20 cellular contexts compared by ENCODE assay signal in genomic region chr16:89420204-89420603, GRCh38.
DNase-seq lines count a peak whose midpoint lies in the region; ATAC-seq and TF ChIP-seq lines count a peak whose summit lies in the region.
"Had no signal": no experiment of that assay in that cellular context is flagged by ENCODE, and none has a peak within 500 bp of the region (broad histone marks: within the 10 kb centered on the region; RNA-seq: fewer than 3 reads in every experiment).

No MANE protein-coding gene starts in this region.

- POLR2A ChIA-PET in activated CD4-positive, alpha-beta T cell treated with anti-CD3 and anti-CD28 coated beads for 36 hours (lab: Charles Lee): interaction anchor here (0.6 to 1.3 kb wide), 2 partner anchors 66 to 180 kb away, joined by 5 to 7 read pairs; no protein-coding TSS in a partner anchor
- POLR2A ChIA-PET in HEK293 (lab: Yijun Ruan, JAX): no interaction called here

- no peaks in the 10 kb centered on the region for H3K9me3 Mint-ChIP-seq in activated CD4-positive, alpha-beta T cell treated with anti-CD3 and anti-CD28 coated beads for 36 hours (ENCODE audit: low read depth)
- no peaks in the 10 kb centered on the region for H3K9me3 Mint-ChIP-seq in brain
- H3K9me3 Mint-ChIP-seq: activated B cell treated with CpG ODN at 0.5 μM for 24 hours; dendritic cell treated with granulocyte-macrophage colony-stimulating factor and Interleukin-4, amounts not matched to agents 40 ng/mL and 50 ng/mL, for 4 days; neural progenitor cell had no signal

- intact Hi-C loops in activated CD4-positive, alpha-beta T cell treated with anti-CD3 and anti-CD28 coated beads for 36 hours (cut with DNase I, micrococcal nuclease): loop anchor here (5.0 kb wide), 2 partner anchors 67 to 98 kb away; no protein-coding TSS in a partner anchor
- intact Hi-C loops in left colon (cut with DNase I, micrococcal nuclease): no loop called here

- H3K27me3 Mint-ChIP-seq in activated CD4-positive, alpha-beta T cell treated with anti-CD3 and anti-CD28 coated beads for 36 hours: no peaks in the 10 kb centered on the region
- H3K27me3 Mint-ChIP-seq in brain: no peaks in the 10 kb centered on the region
- H3K27me3 Mint-ChIP-seq: activated B cell treated with CpG ODN at 0.5 μM for 24 hours; dendritic cell treated with granulocyte-macrophage colony-stimulating factor and Interleukin-4, amounts not matched to agents 40 ng/mL and 50 ng/mL, for 4 days had no signal

- no peaks in the 10 kb centered on the region for H3K9me3 ChIP-seq in HEK293 (ENCODE audit: control insufficient read depth, insufficient read depth, low read depth, low read length)
- H3K9me3 ChIP-seq in osteoblast (ENCODE audit: low read depth, low read length): no peaks in the 10 kb centered on the region
- H3K9me3 ChIP-seq: Caco-2, tibial artery had no signal

- H3K4me2 ChIP-seq in osteoblast (ENCODE audit: insufficient read depth, low read length): no peak overlapping the region
- H3K4me2 ChIP-seq: neural progenitor cell had no signal

- no peaks in the 10 kb centered on the region for H3K27me3 ChIP-seq in osteoblast (ENCODE audit: insufficient read depth, low read length)
- H3K27me3 ChIP-seq: neural progenitor cell, tibial artery had no signal

- H3K4me3 Mint-ChIP-seq in activated CD4-positive, alpha-beta T cell treated with anti-CD3 and anti-CD28 coated beads for 36 hours: no peak overlapping the region
- peak overlapping the region in 1 of 5 experiments; percentile 37 for H3K4me3 Mint-ChIP-seq in brain
- H3K4me3 Mint-ChIP-seq: dendritic cell treated with granulocyte-macrophage colony-stimulating factor and Interleukin-4, amounts not matched to agents 40 ng/mL and 50 ng/mL, for 4 days; neural progenitor cell had no signal

- no peak for ATAC-seq in activated CD4-positive, alpha-beta T cell treated with anti-CD3 and anti-CD28 coated beads for 36 hours
- no peak for ATAC-seq in left colon
- ATAC-seq: esophagus mucosa, right cardiac atrium had no signal

- DNase-seq in activated CD4-positive, alpha-beta T cell treated with anti-CD3 and anti-CD28 coated beads for 36 hours: no peak
- no peak for DNase-seq in activated CD4-positive, alpha-beta T cell treated with anti-CD3 and anti-CD28 coated beads for 48 hours
- DNase-seq in osteoblast (ENCODE audit: insufficient read length, low spot score, missing footprints): no peak
- no peak for DNase-seq in AG08395 (ENCODE audit: low spot score)
- no peak for DNase-seq in left colon
- no peak for DNase-seq in NCI-H1694 treated with DMSO at 0.1 percent for 48 hours (lab: John Stamatoyannopoulos, UW)
- DNase-seq: activated B cell treated with CpG ODN at 0.5 μM for 24 hours, Caco-2, KBM-7, mammary epithelial cell, NCI-H1092, tibial artery had no signal

- peaks cover 89% of the 10 kb centered on the region for H4K20me1 ChIP-seq in osteoblast (ENCODE audit: insufficient read depth, low read length)

- peaks cover 97% of the 10 kb centered on the region for H3K79me2 ChIP-seq in osteoblast (ENCODE audit: insufficient read depth, low read length)

- H3K4me1 ChIP-seq in HEK293 (ENCODE audit: control insufficient read depth, insufficient read depth, low read length) (no peaks in the 10 kb centered on the region; the same call in 1 of the 2 replicates), osteoblast (ENCODE audit: insufficient read depth, low read length) (peaks cover 35% of the 10 kb centered on the region)

- H3K36me3 Mint-ChIP-seq in activated CD4-positive, alpha-beta T cell treated with anti-CD3 and anti-CD28 coated beads for 36 hours (ENCODE audit: low read depth): peaks cover 38% of the 10 kb centered on the region
- peaks cover 46% of the 10 kb centered on the region for H3K36me3 Mint-ChIP-seq in brain

- no peak for TF ChIP-seq CTCF in HEK293 (tag by site-specific recombination; IDR thresholded peaks at IDR 0.05)
- TF ChIP-seq CTCF in brain (conservative IDR thresholded peaks at IDR 0.05): no peak
- no peak for TF ChIP-seq CTCF in osteoblast (IDR thresholded peaks at IDR 0.05; ENCODE audit: extremely low read depth, low read depth, low read length)

- H3K27ac ChIP-seq in HEK293 (ENCODE audit: extremely low read depth, low read depth, low read length) (no peak overlapping the region), osteoblast (ENCODE audit: low read depth, low read length) (peak overlapping the region; percentile 1)
- H3K27ac ChIP-seq: 22Rv1, HL-60, neural progenitor cell, tibial artery had no signal

- H2AFZ ChIP-seq in osteoblast (ENCODE audit: low read length): no peak overlapping the region
- H2AFZ ChIP-seq: neural progenitor cell had no signal

- peaks cover 81% of the 10 kb centered on the region for H3K4me1 Mint-ChIP-seq in activated CD4-positive, alpha-beta T cell treated with anti-CD3 and anti-CD28 coated beads for 36 hours
- H3K4me1 Mint-ChIP-seq in brain: peaks cover 69% of the 10 kb centered on the region

- H3K4me3 ChIP-seq in HEK293 (ENCODE audit: low read depth, low read length) (no peak overlapping the region), osteoblast (ENCODE audit: insufficient read depth, low read length) (no peak overlapping the region)
- H3K4me3 ChIP-seq: neural progenitor cell, tibial artery had no signal

- CTCF ChIA-PET in activated CD4-positive, alpha-beta T cell treated with anti-CD3 and anti-CD28 coated beads for 36 hours (lab: Charles Lee): interaction anchor here (1.4 to 1.6 kb wide), 3 partner anchors 9 to 24 kb away, joined by 3 to 4 read pairs (median 4); no protein-coding TSS in a partner anchor
- CTCF ChIA-PET in HEK293 (lab: Yijun Ruan, JAX): interaction anchor here (0.5 kb wide), 1 partner anchor 15 kb away, joined by 3 read pairs; no protein-coding TSS in a partner anchor

- peak overlapping the region; percentile 75 for H3K27ac Mint-ChIP-seq in activated CD4-positive, alpha-beta T cell treated with anti-CD3 and anti-CD28 coated beads for 36 hours
- H3K27ac Mint-ChIP-seq in brain: peak overlapping the region in 3 of 5 experiments; percentile 6 to 82 (median 63)
- H3K27ac Mint-ChIP-seq: activated B cell treated with CpG ODN at 0.5 μM for 24 hours; dendritic cell treated with granulocyte-macrophage colony-stimulating factor and Interleukin-4, amounts not matched to agents 40 ng/mL and 50 ng/mL, for 4 days; neural progenitor cell had no signal

- H3K36me3 ChIP-seq in HEK293 (ENCODE audit: control insufficient read depth in 2 of 2, insufficient read depth in 1 of 2, low read length in 2 of 2): peaks cover 0 to 10% of the 10 kb centered on the region in 2 experiments; a peak in 2 of 3 replicates
- H3K36me3 ChIP-seq in osteoblast (ENCODE audit: insufficient read depth, low read length): peaks cover 22% of the 10 kb centered on the region
- H3K36me3 ChIP-seq: neural progenitor cell, tibial artery had no signal

TF ChIP-seq in HEK293, 187 proteins besides CTCF, POLR2A, EP300 and RAD21:
- TF ChIP-seq GLI2 (tag by site-specific recombination; IDR thresholded peaks at IDR 0.05; ENCODE audit: borderline replicate concordance, low read depth) (no peak), PRDM1 (tag by site-specific recombination; IDR thresholded peaks at IDR 0.05) (peak; percentile 66), KLF7 (tag by site-specific recombination; IDR thresholded peaks at IDR 0.05; ENCODE audit: borderline replicate concordance) (no peak)

Comparison
In these comparisons a context has a peak if more than half of its experiments do, and no peak if none do; other contexts are left out.
1. intact Hi-C loops: an anchor here in activated CD4-positive, alpha-beta T cell treated with anti-CD3 and anti-CD28 coated beads for 36 hours (5.0 kb wide); none called in left colon.